18 cellular contexts compared by ENCODE assay signal in genomic region chr4:33063238-33063637, GRCh38.
DNase-seq lines count a peak whose midpoint lies in the region; ATAC-seq, FAIRE-seq and TF ChIP-seq lines count a peak whose summit lies in the region.
"Had no signal": no experiment of that assay in that cellular context is flagged by ENCODE, and none has a peak within 500 bp of the region (broad histone marks: within the 10 kb centered on the region; RNA-seq: fewer than 3 reads in every experiment).

No MANE protein-coding gene starts in this region.

- TF ChIP-seq POLR2A in lower leg skin (IDR thresholded peaks at IDR 0.05), result no peak

- intact Hi-C loops in left lung (cut with DNase I), result no loop called here
- intact Hi-C loops in lower leg skin (cut with DNase I; ENCODE audit: low total_unique reads), result no loop called here

- no peaks in the 10 kb centered on the region for H3K36me3 ChIP-seq in left lung
- H3K36me3 ChIP-seq: MG63, neural progenitor cell, transverse colon had no signal

- in situ Hi-C loops in ACHN (cut with HindIII; ENCODE audit: low pct_ligation_motif_present, low pct_unique_long_range_greater_than_20kb, low sequenced_read_pairs), result no loop called here

- WGBS in lower leg skin, 2 donors, result 39 to 43% methylated on average over 2 of the region's 2 CpGs

- ATAC-seq in left lung, result peak; percentile 39
- no peak for ATAC-seq in HG02588 (IDR thresholded peaks at IDR 0.05; ENCODE audit: unreplicated experiment)
- ATAC-seq: Right ventricle myocardium inferior; stimulated activated memory B cell treated with anti-CD40 and anti-IgM and Interleukin-4, amounts not matched to agents 10 μg/mL and 1 μg/mL and 100 μg/mL, for 72 hours had no signal

- no peaks in the 10 kb centered on the region for H3K9me3 ChIP-seq in left lung
- H3K9me3 ChIP-seq: MG63, transverse colon had no signal

- peak; percentile 5 for DNase-seq in ACHN
- peak; percentile 3 for DNase-seq in HTR-8/SVneo (ENCODE audit: insufficient read length, low spot score)
- DNase-seq in choroid plexus epithelial cell (ENCODE audit: low read depth), result peak; percentile 73
- DNase-seq in left lung, result no peak
- DNase-seq in lower leg skin (ENCODE audit: low spot score in 2 of 2), result no peak
- no peak for DNase-seq in globus pallidus (ENCODE audit: low spot score)
- DNase-seq in activated naive CD4-positive, alpha-beta T cell treated with Interleukin-2 at 50 U/mL for 16 hours, result no peak
- DNase-seq: activated CD4-positive, alpha-beta T cell treated with anti-CD3 and anti-CD28 coated beads, Interleukin-2, amount 10 ng/mL, durations not matched to agents 24 days and 14 days; MG63; NCI-H2107; NCI-H82; transverse colon had no signal

- H3K27me3 ChIP-seq in left lung, result no peaks in the 10 kb centered on the region
- H3K27me3 ChIP-seq: MG63, neural progenitor cell, transverse colon had no signal

- H3K27ac ChIP-seq in left lung, result no peak overlapping the region
- H3K27ac ChIP-seq: coronary artery, neural progenitor cell had no signal

- no peaks in the 10 kb centered on the region for H3K4me1 ChIP-seq in left lung
- H3K4me1 ChIP-seq: neural progenitor cell, transverse colon had no signal

- TF ChIP-seq CTCF in choroid plexus epithelial cell (conservative IDR thresholded peaks at IDR 0.05; ENCODE audit: low read depth, low read length) (no peak), left lung (IDR thresholded peaks at IDR 0.05) (no peak), lower leg skin (IDR thresholded peaks at IDR 0.05) (no peak)

- H3K4me3 ChIP-seq in choroid plexus epithelial cell (ENCODE audit: low read depth, low read length) (no peak overlapping the region), left lung (no peak overlapping the region), lower leg skin (ENCODE audit: low read depth, poor library complexity, severe bottlenecking) (no peak overlapping the region)
- H3K4me3 ChIP-seq: coronary artery, MG63, neural progenitor cell, skin epidermis, transverse colon had no signal

- no peak for FAIRE-seq in HTR-8/SVneo (lab: Jason Lieb, UNC)

Comparison
In these comparisons a context has a peak if more than half of its experiments do, and no peak if none do; other contexts are left out.
1. DNase-seq: peak in ACHN (single experiment), HTR-8/SVneo (single experiment) and choroid plexus epithelial cell (single experiment); none in left lung (0 of 2), lower leg skin (0 of 2), globus pallidus (single experiment) and activated naive CD4-positive, alpha-beta T cell treated with Interleukin-2 at 50 U/mL for 16 hours (single experiment).